18 cellular contexts compared by ENCODE assay signal in genomic region chr22:28953976-28954880, GRCh38.
"Had no signal": no experiment of that assay in that cellular context is flagged by ENCODE, and none has a peak within 500 bp of the region (broad histone marks: within the 10 kb centered on the region; RNA-seq: fewer than 3 reads in every experiment).

No MANE protein-coding gene starts in this region.

- H3K4me3 Mint-ChIP-seq: activated T-helper 1 cell treated with anti-CD3 and anti-CD28 coated beads, Interleukin-12 subunit alpha, Interleukin-12 subunit beta, Interleukin-2, Interleukin-4 antibody, amounts not matched to agents 30 ng/mL and 10 ng/mL and 1 ng/mL, durations not matched to agents 14 hours and 24 hours and 36 hours; T-helper 2 cell treated with Interferon-gamma antibody and Interleukin-4, amounts not matched to agents 5 μg/mL and 100 μg/mL, for 36 hours had no signal

- DNase-seq: activated CD4-positive, alpha-beta T cell treated with anti-CD3 and anti-CD28 coated beads, Interleukin-2, amount 50 U/mL, for 4 hours; activated gamma-delta T cell treated with Interleukin-2 at 50 U/mL for 16 hours; activated T-cell treated with anti-CD3 and anti-CD28 coated beads for 4 hours; amniotic stem cell; cerebellar nuclear complex; effector CD4-positive, alpha-beta T cell; left ventricle myocardium inferior; mammary epithelial cell; naive thymus-derived CD4-positive, alpha-beta T cell; pancreas; stimulated activated CD4-positive, alpha-beta T cell treated with anti-CD3 and anti-CD28 coated beads, Interleukin-2, amount 100 ng/mL, for 24 hours; stimulated activated naive CD4-positive, alpha-beta T cell treated with Interleukin-2 at 50 U/mL for 16 hours; substantia nigra; transverse colon had no signal

- H3K27ac Mint-ChIP-seq: activated naive CD4-positive, alpha-beta T cell treated with anti-CD3 and anti-CD28 coated beads, Interleukin-2, amount 50 U/mL, for 72 hours; activated T-helper 1 cell treated with anti-CD3 and anti-CD28 coated beads, Interleukin-12 subunit alpha, Interleukin-12 subunit beta, Interleukin-2, Interleukin-4 antibody, amounts not matched to agents 30 ng/mL and 10 ng/mL and 1 ng/mL, durations not matched to agents 14 hours and 24 hours and 36 hours; T-helper 2 cell treated with Interferon-gamma antibody and Interleukin-4, amounts not matched to agents 5 μg/mL and 100 μg/mL, for 36 hours had no signal

- ATAC-seq: activated naive CD4-positive, alpha-beta T cell treated with anti-CD3 and anti-CD28 coated beads, Interleukin-2, amount 50 U/mL, for 72 hours; naive thymus-derived CD4-positive, alpha-beta T cell; pancreas had no signal

- H3K27ac ChIP-seq: left ventricle myocardium inferior, neutrophil, pancreas had no signal

- H3K4me3 ChIP-seq: left ventricle myocardium inferior, pancreas, transverse colon had no signal

- H3K27me3 ChIP-seq: pancreas, transverse colon had no signal

- H3K9me3 Mint-ChIP-seq: activated naive CD4-positive, alpha-beta T cell treated with anti-CD3 and anti-CD28 coated beads, Interleukin-2, amount 50 U/mL, for 72 hours; activated T-helper 1 cell treated with anti-CD3 and anti-CD28 coated beads, Interleukin-12 subunit alpha, Interleukin-12 subunit beta, Interleukin-2, Interleukin-4 antibody, amounts not matched to agents 30 ng/mL and 10 ng/mL and 1 ng/mL, durations not matched to agents 14 hours and 24 hours and 36 hours; T-helper 2 cell treated with Interferon-gamma antibody and Interleukin-4, amounts not matched to agents 5 μg/mL and 100 μg/mL, for 36 hours had no signal

- H3K9me3 ChIP-seq: left ventricle myocardium inferior, neutrophil, pancreas, transverse colon had no signal

- H3K36me3 ChIP-seq: left ventricle myocardium inferior, neutrophil, pancreas, transverse colon had no signal
